8 cellular contexts compared by ENCODE assay signal in genomic region chr22:37676691-37677627, GRCh38. TPM values are rescaled to one million over a fixed set of nuclear protein-coding genes. Genes with fewer than 3 reads are reported as not detected.
DNase-seq lines count a peak whose midpoint lies in the region; ATAC-seq and TF ChIP-seq lines count a peak whose summit lies in the region.

No MANE protein-coding gene starts in this region.

- H3K4me3 ChIP-seq in body of pancreas (peak overlapping the region; percentile 6 to 19), smooth muscle cell (peak overlapping the region; percentile 74)

- 3 to 4% methylated on average over 18 to 39 of the region's 46 CpGs for WGBS in body of pancreas, 2 donors
- 5% methylated on average over 21 of the region's 46 CpGs for WGBS in smooth muscle cell (ENCODE audit: low lambda C conversion rate)

- H3K4me1 ChIP-seq in body of pancreas (peaks cover 42% of the 10 kb centered on the region), smooth muscle cell (ENCODE audit: low read depth) (peaks cover 3% of the 10 kb centered on the region)

- no peaks in the 10 kb centered on the region for H3K36me3 Mint-ChIP-seq in immature natural killer cell

- peaks cover 23% of the 10 kb centered on the region for H3K79me2 ChIP-seq in smooth muscle cell (ENCODE audit: low read depth)

- H3K27me3 Mint-ChIP-seq in immature natural killer cell (ENCODE audit: low read depth in 3 of 3): peaks cover 4 to 9% (median 5%) of the 10 kb centered on the region in 3 donors

- peaks cover 56 to 60% of the 10 kb centered on the region in 2 donors for H3K4me1 Mint-ChIP-seq in immature natural killer cell

- peak overlapping the region; percentile 97 for H3K4me2 ChIP-seq in smooth muscle cell

- peak; percentile 72 for ATAC-seq in body of pancreas

- H2AFZ ChIP-seq in smooth muscle cell (ENCODE audit: low read depth): no peak overlapping the region

- no peak for TF ChIP-seq CTCF in body of pancreas (IDR thresholded peaks at IDR 0.05)
- no peak for TF ChIP-seq CTCF in smooth muscle cell (IDR thresholded peaks at IDR 0.05; ENCODE audit: borderline replicate concordance, insufficient read depth, poor library complexity, severe bottlenecking)

- peak overlapping the region; percentile 90 to 97 (median 93) for H3K4me3 Mint-ChIP-seq in immature natural killer cell

- H3K27ac Mint-ChIP-seq in immature natural killer cell: peak overlapping the region; percentile 97 to 100 (median 99)

- H3K27me3 ChIP-seq in body of pancreas (no peaks in the 10 kb centered on the region), smooth muscle cell (ENCODE audit: low read depth) (no peaks in the 10 kb centered on the region)

- H3K9ac ChIP-seq in smooth muscle cell (ENCODE audit: low read depth): peak overlapping the region; percentile 93

- peak overlapping the region; percentile 75 to 88 (median 82) for H3K27ac ChIP-seq in body of pancreas
- peak overlapping the region; percentile 92 for H3K27ac ChIP-seq in smooth muscle cell (ENCODE audit: low read depth)

- H3K9me3 Mint-ChIP-seq in immature natural killer cell: no peaks in the 10 kb centered on the region

- peak; percentile 89 for DNase-seq in ELF-1 (ENCODE audit: low read depth, low spot score)
- DNase-seq in HCEC 1CT: peak; percentile 97
- DNase-seq in NCI-H1436 treated with DMSO at 0.1 percent for 48 hours (lab: John Stamatoyannopoulos, UW): peak; percentile 14
- DNase-seq in UCSD-AML1 (lab: John Stamatoyannopoulos, UW; ENCODE audit: unreplicated experiment): peak; percentile 94
- DNase-seq in body of pancreas: peak; percentile 86 to 91 (median 88)
- DNase-seq in immature natural killer cell: peak; percentile 92 to 94 (median 92)
- DNase-seq in smooth muscle cell (lab: John Stamatoyannopoulos, UW; ENCODE audit: unreplicated experiment): peak; percentile 80
- DNase-seq in cortex of kidney (lab: John Stamatoyannopoulos, UW): no peak

- peak in 2 of 3 donors; percentile 52 to 63 for TF ChIP-seq POLR2A in body of pancreas (IDR thresholded peaks at IDR 0.05)

- H3K36me3 ChIP-seq in body of pancreas (replicated peaks in 1 of 2; ENCODE audit: insufficient read depth in 1 of 2, low read depth in 2 of 2) (no peaks in the 10 kb centered on the region), smooth muscle cell (ENCODE audit: low read depth) (no peaks in the 10 kb centered on the region)

- H4K20me1 ChIP-seq in smooth muscle cell (ENCODE audit: low read depth): peaks cover 43% of the 10 kb centered on the region

- H3K9me3 ChIP-seq in body of pancreas: no peaks in the 10 kb centered on the region
- H3K9me3 ChIP-seq in smooth muscle cell (replicated peaks; ENCODE audit: low read depth): no peaks in the 10 kb centered on the region

- intact Hi-C loops in body of pancreas (cut with DNase I): no loop called here

- H3F3A ChIP-seq in smooth muscle cell (ENCODE audit: low read depth): peaks cover 45% of the 10 kb centered on the region

RNA-seq across cellular contexts. Expression of gene LGALS1, which starts 1.5 kb away (rescaled TPM):
- total RNA-seq in body of pancreas (100 to 1,000 TPM in 1 of 2 donors, 10 to 100 TPM in 1; 90.3 to 325 TPM), smooth muscle cell (3,694 and 5,079 TPM in 2 replicates)
- polyA plus RNA-seq in immature natural killer cell (100 to 1,000 TPM; 416 to 572 (median 473) TPM), smooth muscle cell (4,318 and 5,332 TPM in 2 replicates)

RNA-seq across cellular contexts. Expression of gene NOL12, which starts 9.2 kb away (rescaled TPM):
- total RNA-seq in body of pancreas: 10 to 100 TPM; 10.4 to 19.1 TPM
- 10 to 100 TPM; 34.6 to 59.3 (median 42.3) TPM for polyA plus RNA-seq in immature natural killer cell
- total RNA-seq in smooth muscle cell: 23.4 and 31.0 TPM in 2 replicates
- 13.2 and 16.2 TPM in 2 replicates for polyA plus RNA-seq in smooth muscle cell

RNA-seq across cellular contexts. Expression of gene PDXP, which starts 18.4 kb away (rescaled TPM):
- total RNA-seq in body of pancreas: 10 to 100 TPM in 1 of 2 donors, 1 to 10 TPM in 1; 7.0 to 23.1 TPM
- polyA plus RNA-seq in immature natural killer cell: 10 to 100 TPM in 1 of 3 donors, 1 to 10 TPM in 2; 2.2 to 13.2 (median 7.7) TPM
- total RNA-seq in smooth muscle cell: 9.7 and 16.5 TPM in 2 replicates
- 20.0 and 20.7 TPM in 2 replicates for polyA plus RNA-seq in smooth muscle cell

RNA-seq across cellular contexts. Expression of gene TRIOBP, which starts 19.9 kb away (rescaled TPM):
- total RNA-seq in body of pancreas: 10 to 100 TPM; 65.6 to 76.5 TPM
- polyA plus RNA-seq in immature natural killer cell: 10 to 100 TPM; 15.0 to 22.4 (median 20.8) TPM
- total RNA-seq in smooth muscle cell: 39.8 and 44.6 TPM in 2 replicates
- polyA plus RNA-seq in smooth muscle cell: 95.8 and 100 TPM in 2 replicates

RNA-seq across cellular contexts. Expression of gene SH3BP1, which starts 37.5 kb away (rescaled TPM):
- total RNA-seq in body of pancreas (10 to 100 TPM in 1 of 2 donors, 1 to 10 TPM in 1; 2.0 to 40.0 TPM), smooth muscle cell (20.4 and 26.6 TPM in 2 replicates)
- polyA plus RNA-seq in immature natural killer cell (10 to 100 TPM; 12.6 to 41.2 (median 21.2) TPM), smooth muscle cell (16.6 and 33.7 TPM in 2 replicates)

Comparison
In these comparisons a context has a peak if more than half of its experiments do, and no peak if none do; other contexts are left out.
1. RNA of gene LGALS1, which starts 1.5 kb away (total RNA-seq): 3,694 to 5,079 TPM in smooth muscle cell; 90.3 to 325 TPM in body of pancreas; every median in the first group is over 10 times any median in the second.